9 cellular contexts compared by ENCODE assay signal in the genomic region with DNA sequence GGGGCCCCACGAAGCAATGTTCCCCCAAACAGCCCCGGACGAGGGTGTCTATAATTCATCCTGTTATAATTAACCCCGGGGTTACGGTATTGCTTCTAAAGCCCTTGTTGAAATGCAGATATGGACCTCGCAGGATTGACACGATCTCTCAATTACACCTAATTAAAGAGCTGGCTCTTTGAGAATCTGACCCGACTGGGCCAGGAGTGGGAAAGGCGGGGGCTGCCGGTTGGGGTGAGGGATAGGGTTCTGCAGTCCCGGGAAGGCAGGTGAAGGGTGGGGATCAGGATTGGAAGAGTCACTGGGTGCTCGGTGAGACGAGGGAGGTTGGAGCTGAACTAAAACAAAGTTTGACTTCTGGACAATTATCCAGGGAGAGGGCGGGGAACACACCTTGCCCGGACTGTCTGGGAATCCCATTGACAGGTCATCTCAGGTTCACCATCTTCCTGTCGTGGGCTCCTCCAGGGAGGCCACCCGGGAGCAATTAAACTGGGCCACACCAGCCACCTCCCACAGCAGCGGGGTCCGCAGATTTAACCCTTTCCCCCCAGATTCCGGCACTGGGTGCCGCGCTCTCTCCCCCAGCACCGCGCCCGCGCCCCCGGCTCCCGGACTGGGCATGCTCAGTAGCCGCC. TPM values are rescaled to one million over a fixed set of nuclear protein-coding genes. Genes with fewer than 3 reads are reported as not detected.
DNase-seq lines count a peak whose midpoint lies in the region; ATAC-seq and TF ChIP-seq lines count a peak whose summit lies in the region.
"Had no signal": no experiment of that assay in that cellular context is flagged by ENCODE, and none has a peak within 500 bp of the region (broad histone marks: within the 10 kb centered on the region; RNA-seq: fewer than 3 reads in every experiment).

No MANE protein-coding gene starts in this region.

- H3K9me3 ChIP-seq in SJCRH30 (replicated peaks) (no peaks in the 10 kb centered on the region), esophagus squamous epithelium (no peaks in the 10 kb centered on the region), parathyroid adenoma (ENCODE audit: control insufficient read depth, low read length) (no peaks in the 10 kb centered on the region)

- 0 to 1% methylated on average over 14 to 26 of the region's 29 CpGs for WGBS in esophagus squamous epithelium, 2 donors

- H3K4me2 ChIP-seq in parathyroid adenoma (ENCODE audit: low read length) = peak overlapping the region; percentile 63

- H3K36me3 ChIP-seq in SJCRH30 = 0 out of 2 replicates have a peak, but pooled peaks cover 2% of the 10 kb centered on the region
- H3K36me3 ChIP-seq in esophagus squamous epithelium = no peaks in the 10 kb centered on the region
- H3K36me3 ChIP-seq in parathyroid adenoma (ENCODE audit: control insufficient read depth, insufficient read depth, low read length) = no peaks in the 10 kb centered on the region

- H2AFZ ChIP-seq in parathyroid adenoma = peak overlapping the region; percentile 88

- no peak for TF ChIP-seq POLR2A in esophagus squamous epithelium (IDR thresholded peaks at IDR 0.05)

- DNase-seq in DMS 273 (lab: John Stamatoyannopoulos, UW; ENCODE audit: unreplicated experiment) (peak; percentile 43), DMS 273 treated with DMSO at 0.1 percent for 48 hours (lab: John Stamatoyannopoulos, UW) (no peak), SJCRH30 (no peak), esophagus squamous epithelium (lab: John Stamatoyannopoulos, UW) (no peak)

- H3K27ac ChIP-seq in SJCRH30 (peak overlapping the region; percentile 42), esophagus squamous epithelium (no peak overlapping the region), parathyroid adenoma (no peak overlapping the region)
- H3K27ac ChIP-seq: 22Rv1 had no signal

- no peak for ATAC-seq in HG02938 (IDR thresholded peaks at IDR 0.05; ENCODE audit: unreplicated experiment)
- ATAC-seq in GM21381 (IDR thresholded peaks at IDR 0.05; ENCODE audit: unreplicated experiment) = no peak
- no peak for ATAC-seq in HG02798 (IDR thresholded peaks at IDR 0.05; ENCODE audit: poor library complexity, unreplicated experiment)

- intact Hi-C loops in esophagus squamous epithelium (cut with DNase I) = no loop called here

- no peaks in the 10 kb centered on the region for H3K27me3 ChIP-seq in SJCRH30
- H3K27me3 ChIP-seq in esophagus squamous epithelium = peaks cover 9 to 89% (median 12%) of the 10 kb centered on the region in 4 donors
- H3K27me3 ChIP-seq in parathyroid adenoma (ENCODE audit: control insufficient read depth, insufficient read depth, low read length) = no peaks in the 10 kb centered on the region

- H3K4me1 ChIP-seq in SJCRH30 = peaks cover 41% of the 10 kb centered on the region
- peaks cover 17 to 31% (median 18%) of the 10 kb centered on the region in 3 donors for H3K4me1 ChIP-seq in esophagus squamous epithelium
- no peaks in the 10 kb centered on the region for H3K4me1 ChIP-seq in parathyroid adenoma

- H3K79me2 ChIP-seq in parathyroid adenoma = no peaks in the 10 kb centered on the region

- TF ChIP-seq CTCF in esophagus squamous epithelium (IDR thresholded peaks at IDR 0.05) (no peak), parathyroid adenoma (IDR thresholded peaks at IDR 0.05) (no peak)

- no peak overlapping the region for H3K9ac ChIP-seq in parathyroid adenoma

- H3K4me3 ChIP-seq in SJCRH30 (peak overlapping the region; percentile 87), esophagus squamous epithelium (peak overlapping the region; percentile 42 to 75 (median 54)), parathyroid adenoma (ENCODE audit: low read depth, low read length) (peak overlapping the region; percentile 42)

RNA-seq across cellular contexts. Expression of a gene that starts 0.4 kb away (rescaled TPM):
- total RNA-seq in SJCRH30 (2014; rRNA removed; shearing (Covaris generic)) = 16.9 and 19.5 TPM in 2 replicates
- not detected for total RNA-seq in esophagus squamous epithelium

RNA-seq across cellular contexts. Expression of a gene that starts 25.0 kb away (rescaled TPM):
- total RNA-seq in SJCRH30 (2014; rRNA removed; shearing (Covaris generic)) = 6.0 and 6.1 TPM in 2 replicates
- 1 to 10 TPM; 2.3 to 9.3 (median 6.9) TPM for total RNA-seq in esophagus squamous epithelium

Comparison
In these comparisons a context has a peak if more than half of its experiments do, and no peak if none do; other contexts are left out.
1. RNA of a gene that starts 0.4 kb away (total RNA-seq): 16.9 to 19.5 TPM in SJCRH30; not detected in esophagus squamous epithelium; every median in the first group is over 10 times any median in the second.
2. Peak in every context shown above with its lines, with median percentiles within 50 percentile points of each other: H3K4me3 ChIP-seq.